ENCODE assay signal across 1 cellular context in genomic region chr18:30970201-30970816, GRCh38.
TF ChIP-seq lines count a peak whose summit lies in the region.

No MANE protein-coding gene starts in this region.

TF ChIP-seq in GM23338, 12 proteins besides CTCF, POLR2A, EP300 and RAD21 (continued from another document):
- TF ChIP-seq REST (IDR thresholded peaks at IDR 0.05; ENCODE audit: unreplicated experiment) = no peak
